ENCODE assay signal across 27 cellular contexts in the genomic region with DNA sequence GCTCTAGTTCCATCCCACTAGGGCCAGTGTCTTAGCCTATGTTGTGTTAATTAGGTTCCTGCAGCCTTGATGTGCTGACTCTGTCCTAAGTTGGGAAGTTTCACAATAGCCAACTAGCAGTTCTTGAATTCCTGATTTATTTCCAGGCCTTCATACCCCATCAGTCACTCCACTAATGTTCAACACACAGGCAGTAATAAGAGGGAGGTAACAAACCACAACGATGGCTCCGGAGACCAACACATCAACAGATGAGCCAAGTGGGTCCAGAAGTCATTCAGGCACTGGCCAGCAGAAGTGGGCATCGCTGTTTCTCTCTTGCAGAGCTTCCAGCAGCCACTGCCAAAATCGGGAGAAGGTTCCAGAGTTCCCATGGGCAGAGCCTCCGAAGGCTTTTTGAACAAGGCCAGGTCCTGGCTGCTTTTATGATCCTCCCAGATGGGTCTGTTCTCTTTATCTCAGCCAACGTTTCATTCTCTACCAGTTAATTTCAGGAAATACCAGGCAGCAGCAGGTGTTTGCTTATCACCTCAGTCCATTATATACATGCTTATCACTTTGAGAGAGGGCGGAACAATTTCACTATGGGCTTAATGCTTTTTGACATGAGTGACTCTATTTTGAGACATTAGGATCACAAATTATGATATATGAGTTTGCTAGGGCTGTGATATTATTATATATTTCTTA. TPM values are rescaled to one million over a fixed set of nuclear protein-coding genes. Genes with fewer than 3 reads are reported as not detected.
DNase-seq lines count a peak whose midpoint lies in the region; FAIRE-seq and TF ChIP-seq lines count a peak whose summit lies in the region.
"Had no signal": no experiment of that assay in that cellular context is flagged by ENCODE, and none has a peak within 500 bp of the region (broad histone marks: within the 10 kb centered on the region; RNA-seq: fewer than 3 reads in every experiment).

No MANE protein-coding gene starts in this region.

- peak overlapping the region in 1 of 2 donors; percentile 52 for H3K27ac ChIP-seq in small intestine (ENCODE audit: low read depth in 1 of 2, low read length in 1 of 2)
- H3K27ac ChIP-seq: 22Rv1, body of pancreas, HL-60, neutrophil, psoas muscle had no signal

- DNase-seq in NCI-H1436 treated with DMSO at 0.1 percent for 48 hours (lab: John Stamatoyannopoulos, UW) (peak; percentile 6), NCI-H1436 (lab: John Stamatoyannopoulos, UW) (no peak), NCI-H748 treated with DMSO at 0.1 percent for 48 hours (lab: John Stamatoyannopoulos, UW) (peak; percentile 35), bronchial epithelial cell (ENCODE audit: low read depth) (no peak), small intestine (peak; percentile 65), glomerular visceral epithelial cell (ENCODE audit: extremely low spot score) (no peak), Ammon's horn (ENCODE audit: low spot score) (no peak), AG20443 (ENCODE audit: low spot score) (no peak)
- DNase-seq: activated gamma-delta T cell; activated naive CD8-positive, alpha-beta T cell treated with anti-CD3 and anti-CD28 coated beads, Interleukin-2, amount 50 U/mL, for 24 hours; activated T-cell treated with anti-CD3 and anti-CD28 coated beads, Interleukin-2, amount 50 U/mL, for 1 hour; CD8-positive, alpha-beta memory T cell; effector CD4-positive, alpha-beta T cell; GDM1; left cardiac atrium; NCI-H2171; NCI-H82; psoas muscle; SIG-M5; T-helper 1 cell had no signal

- no peak for TF ChIP-seq CTCF in bronchial epithelial cell (IDR thresholded peaks at IDR 0.05; ENCODE audit: insufficient read depth, low read length, severe bottlenecking)

- H3K4me3 ChIP-seq in bronchial epithelial cell (ENCODE audit: low read depth, low read length) (no peak overlapping the region), small intestine (ENCODE audit: low read depth in 1 of 2, low read length in 2 of 2) (no peak overlapping the region)
- H3K4me3 ChIP-seq: body of pancreas, psoas muscle had no signal

- H3K4me1 ChIP-seq in small intestine (ENCODE audit: control insufficient read depth in 2 of 2, insufficient read depth in 1 of 2, low read depth in 1 of 2, low read length in 1 of 2), result peaks cover 0 to 3% of the 10 kb centered on the region in 2 donors
- H3K4me1 ChIP-seq: body of pancreas, psoas muscle had no signal

- H3K27me3 ChIP-seq in bronchial epithelial cell (ENCODE audit: control insufficient read depth, insufficient read depth, low read length) (no peaks in the 10 kb centered on the region), small intestine (ENCODE audit: control insufficient read depth in 2 of 2, insufficient read depth in 2 of 2, low read length in 2 of 2) (no peaks in the 10 kb centered on the region)
- H3K27me3 ChIP-seq: body of pancreas had no signal

- FAIRE-seq in bronchial epithelial cell (lab: Jason Lieb, UNC), result peak; percentile 72
- FAIRE-seq in small intestine (lab: Jason Lieb, UNC), result no peak
- FAIRE-seq: GM18507, H54, TTC549 had no signal

- 12 to 52% (median 33%) methylated on average over 7 of the region's 7 CpGs for WGBS in small intestine, 3 donors

- no peaks in the 10 kb centered on the region for H3K36me3 ChIP-seq in bronchial epithelial cell (ENCODE audit: control insufficient read depth, insufficient read depth, low read length)
- no peaks in the 10 kb centered on the region for H3K36me3 ChIP-seq in small intestine (ENCODE audit: control insufficient read depth in 2 of 2, insufficient read depth in 2 of 2, low read length in 2 of 2)
- H3K36me3 ChIP-seq: neutrophil had no signal

- H3K9me3 ChIP-seq in small intestine (ENCODE audit: control insufficient read depth, low read depth), result no peaks in the 10 kb centered on the region
- H3K9me3 ChIP-seq: body of pancreas, neutrophil had no signal

RNA-seq across cellular contexts. Expression of a gene that starts 48.5 kb away (rescaled TPM):
- total RNA-seq in bronchial epithelial cell, result 166 and 288 TPM in 2 replicates
- 100 to 1,000 TPM in 1 of 3 donors, 10 to 100 TPM in 2; 47.2 to 144 (median 53.0) TPM for polyA plus RNA-seq in small intestine

Comparison
In these comparisons a context has a peak if more than half of its experiments do, and no peak if none do; other contexts are left out.
1. DNase-seq: peak in NCI-H1436 treated with DMSO at 0.1 percent for 48 hours (single experiment), NCI-H748 treated with DMSO at 0.1 percent for 48 hours (single experiment) and small intestine (single experiment); none in NCI-H1436 (single experiment), bronchial epithelial cell (single experiment), glomerular visceral epithelial cell (single experiment), Ammon's horn (single experiment) and AG20443 (single experiment).